In genomic region chr7:65983965-65984654, GRCh38 we compare ENCODE assay signal across 18 cellular contexts. TPM values are rescaled to one million over a fixed set of nuclear protein-coding genes. Genes with fewer than 3 reads are reported as not detected.
DNase-seq lines count a peak whose midpoint lies in the region; ATAC-seq, FAIRE-seq and TF ChIP-seq lines count a peak whose summit lies in the region.
"Had no signal": no experiment of that assay in that cellular context is flagged by ENCODE, and none has a peak within 500 bp of the region (broad histone marks: within the 10 kb centered on the region; RNA-seq: fewer than 3 reads in every experiment).

No MANE protein-coding gene starts in this region.

- TF ChIP-seq CTCF in PC-3 (conservative IDR thresholded peaks at IDR 0.05; ENCODE audit: low read depth, low read length) (no peak), epithelial cell of proximal tubule (conservative IDR thresholded peaks at IDR 0.05; ENCODE audit: low read depth, low read length) (no peak)

- no peaks in the 10 kb centered on the region for H3F3A ChIP-seq in PC-3 (ENCODE audit: low read length, unreplicated experiment)

- BruUV-seq in PC-3 (replicated peaks; lab: Mats Ljungman, UMichigan): no TSS peak

- H3K79me2 ChIP-seq in PC-3 (ENCODE audit: low read length): peaks cover 21% of the 10 kb centered on the region

- H3K9me2 ChIP-seq in PC-3 (replicated peaks; ENCODE audit: low read length): no peaks in the 10 kb centered on the region

- H2AFZ ChIP-seq in PC-3 (ENCODE audit: low read length): no peak overlapping the region
- H2AFZ ChIP-seq: neural progenitor cell had no signal

- H3K4me3 ChIP-seq in PC-3 (ENCODE audit: low read length) (no peak overlapping the region), epithelial cell of proximal tubule (ENCODE audit: low read depth, low read length) (no peak overlapping the region)
- H3K4me3 ChIP-seq: BLaER1 treated with 17β-estradiol and CSF1 and Interleukin-3, amounts not matched to agents 10 nM and 100 nM; body of pancreas; dorsolateral prefrontal cortex; neural progenitor cell had no signal

- no peak overlapping the region for H3K9ac ChIP-seq in PC-3 (ENCODE audit: low read length)
- H3K9ac ChIP-seq: BLaER1 treated with 17β-estradiol and CSF1 and Interleukin-3, amounts not matched to agents 10 nM and 100 nM; neural progenitor cell had no signal

- TF ChIP-seq POLR2A in H54 (IDR thresholded peaks at IDR 0.05; ENCODE audit: low read depth, low read length): no peak

- POLR2A ChIA-PET in PC-3 (lab: Charles Lee; ENCODE audit: unreplicated experiment): no interaction called here

- no peaks in the 10 kb centered on the region for H3K36me3 ChIP-seq in PC-3 (ENCODE audit: low read depth, low read length)
- H3K36me3 ChIP-seq: neural progenitor cell had no signal

- 0 out of 2 replicates have a peak, but pooled peaks cover 8% of the 10 kb centered on the region for H4K20me1 ChIP-seq in PC-3 (ENCODE audit: low read length)

- intact Hi-C loops in PC-3 (cut with micrococcal nuclease) (no loop called here), sciatic nerve (cut with DNase I) (no loop called here)

- no peaks in the 10 kb centered on the region for H3K9me3 ChIP-seq in PC-3 (ENCODE audit: low read length)
- H3K9me3 ChIP-seq: BLaER1 treated with 17β-estradiol and CSF1 and Interleukin-3, amounts not matched to agents 10 nM and 100 nM; body of pancreas had no signal

- H3K27me3 ChIP-seq in PC-3 (ENCODE audit: low read length): no peaks in the 10 kb centered on the region
- H3K27me3 ChIP-seq: BLaER1 treated with 17β-estradiol and CSF1 and Interleukin-3, amounts not matched to agents 10 nM and 100 nM; body of pancreas; dorsolateral prefrontal cortex; neural progenitor cell had no signal

- H3K4me2 ChIP-seq in PC-3 (ENCODE audit: low read length): no peak overlapping the region
- H3K4me2 ChIP-seq: neural progenitor cell had no signal

- peaks cover 5% of the 10 kb centered on the region for H3K4me1 ChIP-seq in PC-3 (ENCODE audit: insufficient read depth, low read length)

- FAIRE-seq in H54 (lab: Jason Lieb, UNC): peak; percentile 55

- CTCF ChIA-PET in PC-3 (lab: Charles Lee): no interaction called here

- DNase-seq in H54 (ENCODE audit: insufficient read length, low spot score) (peak; percentile 77), PC-3 (peak; percentile 47), epithelial cell of proximal tubule (ENCODE audit: low read depth) (peak; percentile 83), sciatic nerve (ENCODE audit: low spot score) (peak; percentile 13), RKO (ENCODE audit: low spot score) (no peak), hippocampal formation (lab: John Stamatoyannopoulos, UW) (no peak)
- DNase-seq in activated CD4-positive, alpha-beta T cell treated with anti-CD3 and anti-CD28 coated beads, Interleukin-2, amount 50 U/mL, for 4 hours: no peak
- DNase-seq: activated CD4-positive, CD25-positive, alpha-beta regulatory T cell treated with anti-CD3 and anti-CD28 coated beads, Interleukin-2, amount 50 U/mL, for 72 hours; activated CD8-positive, alpha-beta memory T cell treated with anti-CD3 and anti-CD28 coated beads, Interleukin-2, amount 50 U/mL, for 48 hours; activated naive CD4-positive, alpha-beta T cell treated with anti-CD3 and anti-CD28 coated beads, Interleukin-2, amount 10 ng/mL, durations not matched to agents 7 days and 5 days; body of pancreas; DMS79 treated with DMSO at 0.1 percent for 48 hours; NCI-H187; retina; T-helper 17 cell had no signal

- no peak overlapping the region for H3K27ac ChIP-seq in PC-3 (ENCODE audit: low read length)
- H3K27ac ChIP-seq: BLaER1 treated with 17β-estradiol and CSF1 and Interleukin-3, amounts not matched to agents 10 nM and 100 nM; body of pancreas; dorsolateral prefrontal cortex; neural progenitor cell had no signal

- ATAC-seq in PC-3 (no peak), sciatic nerve (no peak)
- ATAC-seq: body of pancreas, T-helper 17 cell had no signal

RNA-seq across cellular contexts. Expression of gene GUSB, which starts 2.1 kb away (rescaled TPM):
- total RNA-seq in PC-3 (2014; rRNA removed): 36.5 and 37.4 TPM in 2 replicates
- total RNA-seq in epithelial cell of proximal tubule: 12.1 and 17.7 TPM in 2 replicates
- total RNA-seq in sciatic nerve: 46.6 TPM

Comparison
In these comparisons a context has a peak if more than half of its experiments do, and no peak if none do; other contexts are left out.
1. DNase-seq: peak in H54 (single experiment), PC-3 (single experiment), epithelial cell of proximal tubule (single experiment) and sciatic nerve (single experiment); none in activated CD4-positive, alpha-beta T cell treated with anti-CD3 and anti-CD28 coated beads, Interleukin-2, amount 50 U/mL, for 4 hours (0 of 2), RKO (single experiment) and hippocampal formation (0 of 2).